ENCODE assay signal across 12 cellular contexts in the genomic region with DNA sequence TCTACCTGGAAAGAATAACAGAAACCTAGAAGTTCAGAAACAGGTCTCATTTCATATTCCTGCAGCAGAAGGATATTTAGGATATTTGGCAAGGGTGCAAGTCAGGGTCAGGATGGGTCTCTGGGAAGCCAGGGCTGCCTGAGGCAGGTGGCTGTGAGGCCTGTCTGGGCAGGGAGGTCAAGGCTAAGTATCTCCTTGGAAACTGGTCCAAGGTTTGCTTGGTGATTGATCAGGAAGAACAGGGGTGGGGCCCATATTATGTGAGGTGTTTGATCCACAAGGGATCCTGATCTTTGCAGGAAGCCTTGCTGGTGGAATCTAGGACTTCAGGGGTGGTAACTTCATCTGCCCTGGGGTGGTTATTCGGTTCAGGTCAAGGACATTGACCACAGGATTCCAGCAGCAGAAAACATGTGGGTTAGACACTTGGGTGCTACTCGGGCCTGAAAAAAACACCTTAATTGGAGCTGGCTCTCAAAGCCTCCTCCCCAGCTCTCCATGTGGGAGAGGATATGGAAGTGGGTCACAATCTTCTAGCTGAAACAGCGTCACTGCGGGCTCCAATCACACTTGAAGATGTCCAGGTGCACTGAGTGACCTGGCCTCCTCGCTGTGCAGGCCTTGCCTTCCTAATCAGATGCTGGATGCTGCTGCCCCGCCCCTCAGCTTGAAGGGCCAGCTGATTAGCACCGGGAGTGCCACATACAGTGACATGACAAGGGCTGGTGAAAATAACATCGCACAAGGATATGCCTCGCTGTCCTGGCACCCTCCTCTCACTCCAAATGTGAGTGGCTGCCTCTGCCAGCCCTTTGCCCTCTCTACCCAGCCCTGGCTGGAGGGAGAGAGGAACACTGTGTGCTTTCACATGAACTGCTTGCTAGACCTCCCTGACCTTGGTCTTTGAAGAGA. TPM values are rescaled to one million over a fixed set of nuclear protein-coding genes. Genes with fewer than 3 reads are reported as not detected.
A peak's percentile ranks its signal among the peaks of the same experiment; 100 is the strongest.
DNase-seq lines count a peak whose midpoint lies in the region; ATAC-seq and TF ChIP-seq lines count a peak whose summit lies in the region.
"Had no signal": no experiment of that assay in that cellular context is flagged by ENCODE, and none has a peak within 500 bp of the region (broad histone marks: within the 10 kb centered on the region; RNA-seq: fewer than 3 reads in every experiment).

No MANE protein-coding gene starts in this region.

- WGBS in tibial nerve, 2 donors: 71 to 75% methylated on average over 9 of the region's 9 CpGs

- no peaks in the 10 kb centered on the region for H3K27me3 ChIP-seq in muscle layer of colon (ENCODE audit: control insufficient read depth in 1 of 2, insufficient read depth in 2 of 2, low read length in 2 of 2)
- no peaks in the 10 kb centered on the region for H3K27me3 ChIP-seq in tibial nerve
- H3K27me3 ChIP-seq: SJCRH30 had no signal

- TF ChIP-seq POLR2A in tibial nerve (IDR thresholded peaks at IDR 0.05): no peak

- H3K9ac ChIP-seq in muscle layer of colon (ENCODE audit: low read length): no peak overlapping the region

- no peak for TF ChIP-seq EP300 in tibial nerve (IDR thresholded peaks at IDR 0.05)

- H3K9me3 ChIP-seq in muscle layer of colon (ENCODE audit: low read length): no peaks in the 10 kb centered on the region
- H3K9me3 ChIP-seq in tibial nerve: no peaks in the 10 kb centered on the region
- H3K9me3 ChIP-seq: A549, SJCRH30 had no signal

- DNase-seq in NCI-H2227 (lab: John Stamatoyannopoulos, UW; ENCODE audit: unreplicated experiment): peak; percentile 24
- no peak for DNase-seq in NCI-H2227 treated with DMSO at 0.1 percent for 48 hours (lab: John Stamatoyannopoulos, UW)
- no peak for DNase-seq in epithelial cell of prostate (ENCODE audit: low read depth, low spot score)
- no peak for DNase-seq in tibial nerve (ENCODE audit: low spot score in 2 of 2)
- DNase-seq in NOMO-1 treated with dmso at 0.1 percent for 144 hours (lab: John Stamatoyannopoulos, UW; ENCODE audit: unreplicated experiment): no peak
- DNase-seq in stimulated activated naive CD8-positive, alpha-beta T cell treated with anti-CD3 and anti-CD28 coated beads, Interleukin-15, Interleukin-2, amounts not matched to agents 100 U/mL and 50 U/mL, for 24 hours: no peak
- DNase-seq: activated CD4-positive, alpha-beta T cell treated with anti-CD3 and anti-CD28 coated beads for 36 hours; SJCRH30; stimulated activated CD4-positive, alpha-beta T cell treated with anti-CD3 and anti-CD28 coated beads, Interleukin-12 subunit alpha, Interleukin-12 subunit beta, amount 100 ng/mL, for 4 hours had no signal

- no peaks in the 10 kb centered on the region for H3K4me1 ChIP-seq in muscle layer of colon (ENCODE audit: insufficient read depth, low read length)
- peaks cover 0 to 26% (median 10%) of the 10 kb centered on the region in 4 donors for H3K4me1 ChIP-seq in tibial nerve
- H3K4me1 ChIP-seq: A549 had no signal

- no peaks in the 10 kb centered on the region for H3K36me3 ChIP-seq in muscle layer of colon (ENCODE audit: insufficient read depth, low read length)
- no peaks in the 10 kb centered on the region for H3K36me3 ChIP-seq in tibial nerve
- H3K36me3 ChIP-seq: SJCRH30 had no signal

- TF ChIP-seq CTCF in tibial nerve (IDR thresholded peaks at IDR 0.05): no peak

- H3K4me3 ChIP-seq in muscle layer of colon (ENCODE audit: low read depth in 1 of 2, low read length in 2 of 2): no peak overlapping the region
- H3K4me3 ChIP-seq in tibial nerve: no peak overlapping the region
- H3K4me3 ChIP-seq: A549, SJCRH30 had no signal

- no peak for ATAC-seq in GM21360 (IDR thresholded peaks at IDR 0.05; ENCODE audit: unreplicated experiment)
- ATAC-seq in stimulated activated naive CD8-positive, alpha-beta T cell treated with anti-CD3 and anti-CD28 coated beads, Interleukin-15, Interleukin-2, amounts not matched to agents 100 U/mL and 50 U/mL, for 24 hours: no peak
- ATAC-seq: activated CD4-positive, alpha-beta T cell treated with anti-CD3 and anti-CD28 coated beads for 36 hours had no signal

- H3K27ac ChIP-seq in epithelial cell of prostate: peak overlapping the region; percentile 62
- H3K27ac ChIP-seq in muscle layer of colon (ENCODE audit: low read depth, low read length): peak overlapping the region; percentile 23
- peak overlapping the region in 3 of 4 donors; percentile 12 to 76 (median 56) for H3K27ac ChIP-seq in tibial nerve
- H3K27ac ChIP-seq: A549, SJCRH30 had no signal

RNA-seq across cellular contexts. Expression of a gene that starts 8.7 kb away (rescaled TPM):
- total RNA-seq in tibial nerve: 10 to 100 TPM; 17.0 to 24.9 (median 20.3) TPM

RNA-seq across cellular contexts. Expression of a gene that starts 41.8 kb away (rescaled TPM):
- 10 to 100 TPM; 21.6 to 40.2 (median 32.0) TPM for total RNA-seq in tibial nerve

RNA-seq across cellular contexts. Expression of a gene that starts 41.9 kb away (rescaled TPM):
- total RNA-seq in tibial nerve: 1 to 10 TPM; 3.8 to 6.0 (median 4.6) TPM
